29 cellular contexts compared by ENCODE assay signal in the genomic region with DNA sequence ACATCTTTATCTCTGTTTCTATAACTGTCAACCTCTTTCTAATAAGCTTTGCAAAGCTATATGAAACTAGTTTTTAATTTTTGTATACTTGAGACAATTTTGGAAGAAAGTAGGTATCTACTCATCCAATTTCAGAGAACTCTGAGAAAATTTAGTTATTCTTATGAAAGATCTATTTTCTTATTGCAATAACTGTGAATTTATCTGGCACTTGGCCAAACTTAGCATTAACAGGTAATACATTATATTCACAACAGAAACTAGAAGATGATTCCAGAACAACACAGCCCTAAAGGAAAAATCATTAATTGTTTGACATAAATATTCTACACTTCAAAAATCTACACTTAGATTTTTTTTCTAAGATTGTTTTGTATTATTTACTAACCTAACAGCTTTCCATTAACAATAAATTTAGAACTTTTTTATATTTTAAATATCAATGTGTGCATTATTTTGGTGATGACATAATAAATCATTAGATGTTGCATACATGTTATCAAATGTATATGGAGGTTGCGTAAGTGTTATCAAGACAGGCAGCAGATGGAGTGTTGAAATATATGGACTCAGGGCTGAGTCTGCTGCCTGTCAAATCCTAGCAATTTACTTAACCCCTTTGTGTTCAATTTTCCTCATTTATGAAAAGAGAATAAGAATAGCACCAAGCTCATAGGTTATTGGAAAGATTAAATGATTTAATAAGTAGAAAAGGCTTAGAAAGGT.
"Had no signal": no experiment of that assay in that cellular context is flagged by ENCODE, and none has a peak within 500 bp of the region (broad histone marks: within the 10 kb centered on the region; RNA-seq: fewer than 3 reads in every experiment).

No MANE protein-coding gene starts in this region.

- FAIRE-seq: astrocyte, frontal cortex had no signal

- DNase-seq: activated CD4-positive, alpha-beta memory T cell treated with anti-CD3 and anti-CD28 coated beads for 36 hours; activated CD4-positive, alpha-beta T cell treated with anti-CD3 and anti-CD28 coated beads, Interleukin-2, amount 10 ng/mL, durations not matched to agents 24 days and 14 days; activated CD4-positive, CD25-positive, alpha-beta regulatory T cell treated with anti-CD3 and anti-CD28 coated beads, Interleukin-2, amount 50 U/mL, for 72 hours; activated CD8-positive, alpha-beta memory T cell treated with anti-CD3 and anti-CD28 coated beads, Interleukin-2, amount 50 U/mL, for 4 hours; activated effector memory CD4-positive, alpha-beta T cell treated with anti-CD3 and anti-CD28 coated beads, Interleukin-2, amount 50 U/mL, for 16 hours; activated naive CD4-positive, alpha-beta T cell treated with anti-CD3 and anti-CD28 coated beads, Interleukin-2, amount 10 ng/mL, durations not matched to agents 7 days and 5 days; activated naive CD8-positive, alpha-beta T cell treated with anti-CD3 and anti-CD28 coated beads, Interleukin-2, amount 10 ng/mL, durations not matched to agents 7 days and 5 days; activated T-cell treated with anti-CD3 and anti-CD28 coated beads, Interleukin-2, amount 50 U/mL, for 1 hour; amniotic stem cell; brain microvascular endothelial cell; central memory CD4-positive, alpha-beta T cell; dermis blood vessel endothelial cell; effector CD4-positive, alpha-beta T cell; left ventricle myocardium inferior; mesendoderm; natural killer cell; occipital lobe; stimulated activated CD4-positive, alpha-beta T cell treated with anti-CD3 and anti-CD28 coated beads, Interleukin-15, amount 100 ng/mL, for 24 hours; stimulated activated CD4-positive, alpha-beta T cell treated with anti-CD3 and anti-CD28 coated beads, Interleukin-2, amount 100 ng/mL, for 24 hours; stimulated activated naive CD4-positive, alpha-beta T cell; T-helper 9 cell; tibial artery had no signal

- H3K79me2 ChIP-seq: parathyroid adenoma had no signal

- H3K36me3 ChIP-seq: brain microvascular endothelial cell, left ventricle myocardium inferior, neural progenitor cell, right atrium auricular region, suprapubic skin, tibial artery had no signal

- H3K4me1 ChIP-seq: left ventricle myocardium inferior, neural progenitor cell, parathyroid adenoma, right atrium auricular region, suprapubic skin, tibial artery had no signal

- H3K9me3 ChIP-seq: left ventricle myocardium inferior, right atrium auricular region, suprapubic skin, tibial artery had no signal

- H3K27me3 ChIP-seq: brain microvascular endothelial cell, neural progenitor cell, right atrium auricular region, suprapubic skin, tibial artery had no signal

- H3K9ac ChIP-seq: neural progenitor cell, parathyroid adenoma had no signal

- H3K27ac ChIP-seq: brain microvascular endothelial cell, left ventricle myocardium inferior, neural progenitor cell, parathyroid adenoma, right atrium auricular region, suprapubic skin, tibial artery had no signal

- ATAC-seq: natural killer cell had no signal

- H3K4me2 ChIP-seq: neural progenitor cell had no signal

- H2AFZ ChIP-seq: neural progenitor cell, parathyroid adenoma had no signal

- H3K4me3 ChIP-seq: left ventricle myocardium inferior, lung, neural progenitor cell, right atrium auricular region, suprapubic skin, tibial artery had no signal
